ENCODE assay signal across 21 cellular contexts in the genomic region with DNA sequence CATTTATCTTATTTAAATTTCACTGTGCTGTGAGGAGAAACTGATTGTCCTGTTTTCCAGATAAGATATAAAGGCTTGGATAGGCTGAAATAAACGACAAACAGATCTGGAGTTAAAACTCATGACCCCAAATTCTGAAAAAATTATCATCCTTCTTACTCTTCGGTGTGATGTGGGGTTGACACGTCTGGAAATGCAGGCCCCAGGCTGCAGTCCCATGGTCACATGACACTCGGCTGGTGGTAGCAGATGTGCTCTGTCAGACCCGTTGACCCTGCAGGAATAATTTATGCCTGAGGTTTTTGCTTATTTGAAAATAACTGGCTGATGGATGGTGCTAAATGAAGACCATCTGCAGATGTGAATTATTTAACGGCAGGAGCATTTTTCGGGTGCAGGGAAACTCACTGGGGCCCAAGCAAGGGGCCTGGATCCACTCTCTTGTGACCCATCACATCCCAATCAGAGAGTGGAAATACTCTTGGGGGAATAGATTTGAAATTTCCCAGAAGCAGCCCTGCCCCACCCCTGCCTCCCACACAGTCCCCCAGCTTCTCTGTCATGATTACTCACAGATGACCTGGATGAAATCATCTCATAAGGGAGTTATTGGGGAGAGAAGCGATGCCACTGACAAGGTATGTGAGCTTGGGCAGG. TPM values are rescaled to one million over a fixed set of nuclear protein-coding genes. Genes with fewer than 3 reads are reported as not detected.
A peak's percentile ranks its signal among the peaks of the same experiment; 100 is the strongest.
DNase-seq lines count a peak whose midpoint lies in the region; ATAC-seq and TF ChIP-seq lines count a peak whose summit lies in the region.
"Had no signal": no experiment of that assay in that cellular context is flagged by ENCODE, and none has a peak within 500 bp of the region (broad histone marks: within the 10 kb centered on the region; RNA-seq: fewer than 3 reads in every experiment).

No MANE protein-coding gene starts in this region.

- WGBS in GM23248 (ENCODE audit: low coverage in 1 of 2, low lambda C conversion rate in 2 of 2, missing lambda C conversion rate in 2 of 2), 2 experiments: 4% methylated on average over 8 of the region's 8 CpGs

- in situ Hi-C loops in GM23248 (cut with MboI): no loop called here

- H3K9me3 ChIP-seq in GM23248 (ENCODE audit: low read depth) (no peaks in the 10 kb centered on the region), lower lobe of right lung (no peaks in the 10 kb centered on the region)
- H3K9me3 ChIP-seq: SJCRH30 had no signal

- no peak overlapping the region for H3K4me2 ChIP-seq in GM23248 (ENCODE audit: unreplicated experiment)
- H3K4me2 ChIP-seq: KMS-11 had no signal

- TF ChIP-seq CTCF in fibroblast of mammary gland (conservative IDR thresholded peaks at IDR 0.05; ENCODE audit: control insufficient read depth, insufficient read depth, low read depth, low read length) (no peak), lower lobe of right lung (IDR thresholded peaks at IDR 0.05) (no peak)

- H3K27ac ChIP-seq in GM23248: no peak overlapping the region
- H3K27ac ChIP-seq in lower lobe of right lung: no peak overlapping the region
- H3K27ac ChIP-seq: HL-60, KMS-11, SJCRH30 had no signal

- no peaks in the 10 kb centered on the region for H4K20me1 ChIP-seq in GM23248 (ENCODE audit: insufficient read depth)

- H3K79me2 ChIP-seq in GM23248 (ENCODE audit: insufficient read depth): no peaks in the 10 kb centered on the region

- H3K4me3 ChIP-seq in GM23248: no peak overlapping the region
- no peak overlapping the region for H3K4me3 ChIP-seq in fibroblast of mammary gland (ENCODE audit: control insufficient read depth, low read depth, low read length)
- H3K4me3 ChIP-seq in lower lobe of right lung: no peak overlapping the region
- H3K4me3 ChIP-seq: GM12878, SJCRH30 had no signal

- intact Hi-C loops in lower lobe of right lung (cut with DNase I): no loop called here
- intact Hi-C loops in head of caudate nucleus (cut with DNase I): no loop called here

- DNase-seq in DMS 273 (lab: John Stamatoyannopoulos, UW; ENCODE audit: unreplicated experiment): peak; percentile 73
- DNase-seq in GM23248: peak; percentile 54
- DNase-seq in fibroblast of mammary gland (ENCODE audit: low read depth): peak; percentile 56
- no peak for DNase-seq in lower lobe of right lung
- no peak for DNase-seq in activated naive CD4-positive, alpha-beta T cell (lab: John Stamatoyannopoulos, UW)
- no peak for DNase-seq in head of caudate nucleus
- DNase-seq: CD4-positive, CD25-positive, alpha-beta regulatory T cell; DMS79 treated with DMSO at 0.1 percent for 48 hours; H9; NCI-H1092 treated with DMSO at 0.1 percent for 48 hours; NCI-H1436 treated with DMSO at 0.1 percent for 48 hours; NCI-H1930; NCI-H345; NCI-H82; SJCRH30 had no signal

- H3K27me3 ChIP-seq in GM23248 (replicated peaks; ENCODE audit: insufficient read depth): no peaks in the 10 kb centered on the region; the same call in 1 of the 2 replicates
- no peaks in the 10 kb centered on the region for H3K27me3 ChIP-seq in lower lobe of right lung (ENCODE audit: low read depth)
- H3K27me3 ChIP-seq: SJCRH30 had no signal

- ATAC-seq in SK-N-SH treated with all-trans-retinoic acid at 6 μM for 48 hours: no peak
- no peak for ATAC-seq in HG03469 (IDR thresholded peaks at IDR 0.05; ENCODE audit: unreplicated experiment)
- no peak for ATAC-seq in lower lobe of right lung
- ATAC-seq: GM12878, Panc1 had no signal

- H3K36me3 ChIP-seq in GM23248 (ENCODE audit: low read depth) (no peaks in the 10 kb centered on the region), lower lobe of right lung (no peaks in the 10 kb centered on the region)
- H3K36me3 ChIP-seq: SJCRH30 had no signal

- no peaks in the 10 kb centered on the region for H3K9me2 ChIP-seq in GM23248 (ENCODE audit: insufficient read depth)

- H3K9ac ChIP-seq in GM23248: no peak overlapping the region
- H3K9ac ChIP-seq: KMS-11 had no signal

- no peaks in the 10 kb centered on the region for H3F3A ChIP-seq in GM23248 (ENCODE audit: insufficient read depth)

- H2AFZ ChIP-seq in GM23248: no peak overlapping the region

- peaks cover 9% of the 10 kb centered on the region for H3K4me1 ChIP-seq in GM23248 (ENCODE audit: insufficient read depth)
- H3K4me1 ChIP-seq in lower lobe of right lung: no peaks in the 10 kb centered on the region
- H3K4me1 ChIP-seq: SJCRH30 had no signal

TF ChIP-seq in SK-N-SH treated with all-trans-retinoic acid at 6 μM for 48 hours, 23 proteins besides CTCF, POLR2A, EP300 and RAD21:
- TF ChIP-seq OSR1 (CRISPR knock-in tag; IDR thresholded peaks at IDR 0.05) (no peak), ZFP3 (CRISPR knock-in tag; IDR thresholded peaks at IDR 0.05) (no peak), ISL1 (CRISPR knock-in tag; IDR thresholded peaks at IDR 0.05) (no peak), TCF4 (CRISPR knock-in tag; IDR thresholded peaks at IDR 0.05; ENCODE audit: borderline replicate concordance) (peak; percentile 71; the same call in 1 of the 2 replicates)
- TF ChIP-seq, protein P1, sequence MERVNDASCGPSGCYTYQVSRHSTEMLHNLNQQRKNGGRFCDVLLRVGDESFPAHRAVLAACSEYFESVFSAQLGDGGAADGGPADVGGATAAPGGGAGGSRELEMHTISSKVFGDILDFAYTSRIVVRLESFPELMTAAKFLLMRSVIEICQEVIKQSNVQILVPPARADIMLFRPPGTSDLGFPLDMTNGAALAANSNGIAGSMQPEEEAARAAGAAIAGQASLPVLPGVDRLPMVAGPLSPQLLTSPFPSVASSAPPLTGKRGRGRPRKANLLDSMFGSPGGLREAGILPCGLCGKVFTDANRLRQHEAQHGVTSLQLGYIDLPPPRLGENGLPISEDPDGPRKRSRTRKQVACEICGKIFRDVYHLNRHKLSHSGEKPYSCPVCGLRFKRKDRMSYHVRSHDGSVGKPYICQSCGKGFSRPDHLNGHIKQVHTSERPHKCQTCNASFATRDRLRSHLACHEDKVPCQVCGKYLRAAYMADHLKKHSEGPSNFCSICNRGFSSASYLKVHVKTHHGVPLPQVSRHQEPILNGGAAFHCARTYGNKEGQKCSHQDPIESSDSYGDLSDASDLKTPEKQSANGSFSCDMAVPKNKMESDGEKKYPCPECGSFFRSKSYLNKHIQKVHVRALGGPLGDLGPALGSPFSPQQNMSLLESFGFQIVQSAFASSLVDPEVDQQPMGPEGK (CRISPR knock-in tag; IDR thresholded peaks at IDR 0.05; ENCODE audit: borderline replicate concordance): no peak
- TF ChIP-seq, protein P2, sequence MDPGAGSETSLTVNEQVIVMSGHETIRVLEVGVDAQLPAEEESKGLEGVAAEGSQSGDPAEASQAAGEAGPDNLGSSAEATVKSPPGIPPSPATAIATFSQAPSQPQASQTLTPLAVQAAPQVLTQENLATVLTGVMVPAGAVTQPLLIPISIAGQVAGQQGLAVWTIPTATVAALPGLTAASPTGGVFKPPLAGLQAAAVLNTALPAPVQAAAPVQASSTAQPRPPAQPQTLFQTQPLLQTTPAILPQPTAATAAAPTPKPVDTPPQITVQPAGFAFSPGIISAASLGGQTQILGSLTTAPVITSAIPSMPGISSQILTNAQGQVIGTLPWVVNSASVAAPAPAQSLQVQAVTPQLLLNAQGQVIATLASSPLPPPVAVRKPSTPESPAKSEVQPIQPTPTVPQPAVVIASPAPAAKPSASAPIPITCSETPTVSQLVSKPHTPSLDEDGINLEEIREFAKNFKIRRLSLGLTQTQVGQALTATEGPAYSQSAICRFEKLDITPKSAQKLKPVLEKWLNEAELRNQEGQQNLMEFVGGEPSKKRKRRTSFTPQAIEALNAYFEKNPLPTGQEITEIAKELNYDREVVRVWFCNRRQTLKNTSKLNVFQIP (CRISPR knock-in tag; IDR thresholded peaks at IDR 0.05; ENCODE audit: borderline replicate concordance, low read depth): no peak
- TF ChIP-seq, protein P3, sequence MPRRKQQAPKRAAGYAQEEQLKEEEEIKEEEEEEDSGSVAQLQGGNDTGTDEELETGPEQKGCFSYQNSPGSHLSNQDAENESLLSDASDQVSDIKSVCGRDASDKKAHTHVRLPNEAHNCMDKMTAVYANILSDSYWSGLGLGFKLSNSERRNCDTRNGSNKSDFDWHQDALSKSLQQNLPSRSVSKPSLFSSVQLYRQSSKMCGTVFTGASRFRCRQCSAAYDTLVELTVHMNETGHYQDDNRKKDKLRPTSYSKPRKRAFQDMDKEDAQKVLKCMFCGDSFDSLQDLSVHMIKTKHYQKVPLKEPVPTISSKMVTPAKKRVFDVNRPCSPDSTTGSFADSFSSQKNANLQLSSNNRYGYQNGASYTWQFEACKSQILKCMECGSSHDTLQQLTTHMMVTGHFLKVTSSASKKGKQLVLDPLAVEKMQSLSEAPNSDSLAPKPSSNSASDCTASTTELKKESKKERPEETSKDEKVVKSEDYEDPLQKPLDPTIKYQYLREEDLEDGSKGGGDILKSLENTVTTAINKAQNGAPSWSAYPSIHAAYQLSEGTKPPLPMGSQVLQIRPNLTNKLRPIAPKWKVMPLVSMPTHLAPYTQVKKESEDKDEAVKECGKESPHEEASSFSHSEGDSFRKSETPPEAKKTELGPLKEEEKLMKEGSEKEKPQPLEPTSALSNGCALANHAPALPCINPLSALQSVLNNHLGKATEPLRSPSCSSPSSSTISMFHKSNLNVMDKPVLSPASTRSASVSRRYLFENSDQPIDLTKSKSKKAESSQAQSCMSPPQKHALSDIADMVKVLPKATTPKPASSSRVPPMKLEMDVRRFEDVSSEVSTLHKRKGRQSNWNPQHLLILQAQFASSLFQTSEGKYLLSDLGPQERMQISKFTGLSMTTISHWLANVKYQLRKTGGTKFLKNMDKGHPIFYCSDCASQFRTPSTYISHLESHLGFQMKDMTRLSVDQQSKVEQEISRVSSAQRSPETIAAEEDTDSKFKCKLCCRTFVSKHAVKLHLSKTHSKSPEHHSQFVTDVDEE (CRISPR knock-in tag; IDR thresholded peaks at IDR 0.05): peak; percentile 47; the same call in 1 of the 2 replicates
TF ChIP-seq in SK-N-SH treated with all-trans-retinoic acid at 6 μM for 48 hours: peak in this region for 2.

RNA-seq across cellular contexts. Expression of a gene that starts 47.7 kb away (rescaled TPM):
- total RNA-seq in GM23248 (2014; rRNA removed; shearing (Covaris generic)): 2.9 and 4.9 TPM in 2 replicates
- 1.9 and 2.2 TPM in 2 replicates for polyA plus RNA-seq in GM23248 (2016; fragmentation: Nextera tagmentation; extraction: Ambion mirVana)
- total RNA-seq in lower lobe of right lung: 25.6 TPM

Comparison
In these comparisons a context has a peak if more than half of its experiments do, and no peak if none do; other contexts are left out.
1. DNase-seq: peak in DMS 273 (single experiment), GM23248 (single experiment) and fibroblast of mammary gland (single experiment); none in lower lobe of right lung (single experiment), activated naive CD4-positive, alpha-beta T cell (0 of 4) and head of caudate nucleus (0 of 42).